In the genomic region with DNA sequence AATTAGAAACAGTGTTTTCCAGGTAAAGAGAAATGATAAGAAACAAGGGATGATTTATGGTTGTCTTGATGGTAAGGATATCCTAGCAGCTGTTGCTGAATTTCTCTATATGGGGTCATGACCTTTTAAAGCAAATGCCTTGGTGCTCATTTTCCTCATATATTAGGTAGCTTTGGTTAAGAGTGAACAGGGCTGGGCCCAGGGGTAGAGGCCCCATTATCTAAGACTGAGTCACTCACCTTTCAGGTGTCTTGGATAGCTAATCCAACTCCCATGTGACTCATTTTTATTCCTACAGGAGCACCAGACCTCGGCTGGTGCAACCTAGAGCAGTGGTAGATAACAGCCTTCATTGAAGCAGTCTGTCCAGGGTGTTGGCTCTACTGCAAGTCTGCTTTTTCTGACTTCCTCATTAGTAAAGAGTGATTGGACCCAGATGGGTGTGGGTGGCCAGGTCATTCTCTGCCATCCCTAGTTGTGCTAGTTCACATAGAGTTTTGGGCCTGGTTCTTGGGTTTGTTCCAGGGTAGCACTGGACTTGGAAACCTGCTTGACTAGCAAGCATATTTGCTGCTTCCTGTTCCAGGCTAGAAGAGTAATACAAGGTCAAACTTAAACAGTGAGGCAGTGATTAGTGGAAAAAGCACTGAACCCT, we compare ENCODE assay signal across 8 cellular contexts. TPM values are rescaled to one million over a fixed set of nuclear protein-coding genes. Genes with fewer than 3 reads are reported as not detected.
DNase-seq lines count a peak whose midpoint lies in the region; FAIRE-seq lines count a peak whose summit lies in the region.

No MANE protein-coding gene starts in this region.

- peaks cover 15% of the 10 kb centered on the region for H3K79me1 ChIP-seq in mesendoderm (ENCODE audit: low read length)

- no peak overlapping the region for H3K4me2 ChIP-seq in mesendoderm (ENCODE audit: low read length)

- peaks cover 40% of the 10 kb centered on the region for H3K79me2 ChIP-seq in mesendoderm (ENCODE audit: control insufficient read depth, insufficient read depth, low read length)

- DNase-seq in DMS53 (lab: John Stamatoyannopoulos, UW), result peak; percentile 70
- DNase-seq in NCI-H2196 (lab: John Stamatoyannopoulos, UW; ENCODE audit: unreplicated experiment), result peak; percentile 54
- DNase-seq in cerebellar cortex (ENCODE audit: low spot score), result peak; percentile 37
- peak; percentile 46 for DNase-seq in mesendoderm
- no peak for DNase-seq in germinal center (ENCODE audit: low spot score)
- DNase-seq in HTR-8/SVneo (ENCODE audit: insufficient read length, low spot score), result no peak
- no peak for DNase-seq in NCI-H748 (lab: John Stamatoyannopoulos, UW; ENCODE audit: unreplicated experiment)
- DNase-seq in stimulated activated naive CD4-positive, alpha-beta T cell treated with Interleukin-2 at 50 U/mL for 16 hours (lab: John Stamatoyannopoulos, UW), result no peak

- WGBS in mesendoderm (ENCODE audit: extremely low coverage, insufficient coverage, low lambda C conversion rate), result no CpG with 5 or more reads among the region's 1 CpG

- H3K56ac ChIP-seq in mesendoderm (ENCODE audit: low read length), result no peak overlapping the region

- no peak overlapping the region for H2AK5ac ChIP-seq in mesendoderm (ENCODE audit: low read length)

- H3K36me3 ChIP-seq in mesendoderm (ENCODE audit: control insufficient read depth, insufficient read depth, low read length), result peaks cover 20% of the 10 kb centered on the region

- H2BK15ac ChIP-seq in mesendoderm (replicated peaks; ENCODE audit: low read depth), result no peak overlapping the region

- no peak overlapping the region for H3K23ac ChIP-seq in mesendoderm (ENCODE audit: low read length)

- H2BK5ac ChIP-seq in mesendoderm (ENCODE audit: low read length), result no peak overlapping the region

- no peaks in the 10 kb centered on the region for H3K27me3 ChIP-seq in mesendoderm (ENCODE audit: insufficient read depth, low read length, poor library complexity)

- no peak overlapping the region for H3K4ac ChIP-seq in mesendoderm (ENCODE audit: low read depth, low read length)

- H3K18ac ChIP-seq in mesendoderm (ENCODE audit: low read length), result no peak overlapping the region

- no peak overlapping the region for H4K8ac ChIP-seq in mesendoderm (ENCODE audit: low read depth, low read length)

- FAIRE-seq in HTR-8/SVneo (lab: Jason Lieb, UNC), result no peak

- no peak overlapping the region for H3K4me3 ChIP-seq in mesendoderm (ENCODE audit: low read length)

- no peaks in the 10 kb centered on the region for H3K4me1 ChIP-seq in mesendoderm (ENCODE audit: control insufficient read depth, low read depth, low read length)

- H3K27ac ChIP-seq in mesendoderm (ENCODE audit: low read depth, low read length), result no peak overlapping the region

- H4K5ac ChIP-seq in mesendoderm (ENCODE audit: low read length), result no peak overlapping the region

- H2BK120ac ChIP-seq in mesendoderm (ENCODE audit: low read depth, low read length), result no peak overlapping the region

- H3K9ac ChIP-seq in mesendoderm (ENCODE audit: low read length), result no peak overlapping the region

RNA-seq across cellular contexts. Expression of a gene that starts 37.4 kb away (rescaled TPM):
- 105 TPM for polyA plus RNA-seq in mesendoderm (2013, experiment 1 of 2)
- 102 TPM for polyA plus RNA-seq in mesendoderm (2013, experiment 2 of 2)

RNA-seq across cellular contexts. Expression of a gene that starts 47.4 kb away (rescaled TPM):
- polyA plus RNA-seq in mesendoderm (2013, experiment 1 of 2), result 0.01 TPM
- polyA plus RNA-seq in mesendoderm (2013, experiment 2 of 2), result not detected

RNA-seq across cellular contexts. Expression of a gene that starts 57.7 kb away (rescaled TPM):
- polyA plus RNA-seq in mesendoderm (2013, experiment 1 of 2), result 373 TPM
- polyA plus RNA-seq in mesendoderm (2013, experiment 2 of 2), result 375 TPM

Comparison
In these comparisons a context has a peak if more than half of its experiments do, and no peak if none do; other contexts are left out.
1. DNase-seq: peak in DMS53 (single experiment), NCI-H2196 (single experiment), cerebellar cortex (single experiment) and mesendoderm (single experiment); none in germinal center (single experiment), HTR-8/SVneo (single experiment), NCI-H748 (single experiment) and stimulated activated naive CD4-positive, alpha-beta T cell treated with Interleukin-2 at 50 U/mL for 16 hours (single experiment).